1 cellular context compared by ENCODE assay signal in genomic region chr17:83159204-83160049, GRCh38.
TF ChIP-seq lines count a peak whose summit lies in the region.

No MANE protein-coding gene starts in this region.

TF ChIP-seq in A549, 52 proteins besides CTCF, POLR2A, EP300 and RAD21:
- TF ChIP-seq KDM1A (IDR thresholded peaks at IDR 0.05; ENCODE audit: low read depth): no peak
- TF ChIP-seq MAFK (IDR thresholded peaks at IDR 0.05; ENCODE audit: partially characterized antibody): peak; percentile 47
